Comparison of ENCODE assay signal across 8 cellular contexts in genomic region chr7:139725077-139725476, GRCh38. TPM values are rescaled to one million over a fixed set of nuclear protein-coding genes. Genes with fewer than 3 reads are reported as not detected.
DNase-seq lines count a peak whose midpoint lies in the region; ATAC-seq and TF ChIP-seq lines count a peak whose summit lies in the region.

No MANE protein-coding gene starts in this region.

- no peaks in the 10 kb centered on the region for H3K27me3 ChIP-seq in Peyer's patch

- ATAC-seq in HG02938 (IDR thresholded peaks at IDR 0.05; ENCODE audit: unreplicated experiment) (peak; percentile 91), naive B cell (ENCODE audit: low read depth in 2 of 2) (peak; percentile 75 to 86)

- peak overlapping the region in 4 of 6 donors; percentile 7 to 82 (median 70) for H3K27ac Mint-ChIP-seq in naive B cell

- peak overlapping the region in 3 of 4 donors; percentile 54 to 66 (median 56) for H3K27ac ChIP-seq in Peyer's patch

- peaks cover 28 to 35% (median 29%) of the 10 kb centered on the region in 3 donors for H3K4me1 Mint-ChIP-seq in naive B cell

- peaks cover 0 to 11% of the 10 kb centered on the region in 2 donors for H3K36me3 Mint-ChIP-seq in naive B cell

- no peak for TF ChIP-seq POLR2A in Peyer's patch (IDR thresholded peaks at IDR 0.05)

- H3K9me3 Mint-ChIP-seq in naive B cell, result no peaks in the 10 kb centered on the region

- peak; percentile 23 for DNase-seq in NCI-H2196 (lab: John Stamatoyannopoulos, UW; ENCODE audit: unreplicated experiment)
- DNase-seq in NCI-H2196 treated with DMSO at 0.1 percent for 48 hours (lab: John Stamatoyannopoulos, UW; ENCODE audit: unreplicated experiment), result no peak
- DNase-seq in Peyer's patch, result peak in 1 of 3 donors; percentile 60
- DNase-seq in naive B cell, result peak; percentile 31
- no peak for DNase-seq in RPMI8226
- DNase-seq in activated CD4-positive, alpha-beta T cell treated with anti-CD3 and anti-CD28 coated beads for 4 hours, result no peak
- DNase-seq in activated CD4-positive, alpha-beta T cell treated with anti-CD3 and anti-CD28 coated beads, Interleukin-2, amount 50 U/mL, for 4 hours, result no peak

- peaks cover 0 to 31% (median 8%) of the 10 kb centered on the region in 4 donors for H3K4me1 ChIP-seq in Peyer's patch

- no peak for TF ChIP-seq CTCF in Peyer's patch (IDR thresholded peaks at IDR 0.05)

- no peaks in the 10 kb centered on the region for H3K36me3 ChIP-seq in Peyer's patch

- no peak overlapping the region for H3K4me3 ChIP-seq in Peyer's patch

- H3K4me3 Mint-ChIP-seq in naive B cell, result peak overlapping the region in 1 of 8 donors; percentile 16

- H3K9me3 ChIP-seq in Peyer's patch, result no peaks in the 10 kb centered on the region

- no peaks in the 10 kb centered on the region for H3K27me3 Mint-ChIP-seq in naive B cell

RNA-seq across cellular contexts. Expression of gene HIPK2, which starts 52.7 kb away (rescaled TPM):
- 10 to 100 TPM; 16.6 to 60.2 (median 35.1) TPM for total RNA-seq in Peyer's patch
- polyA plus RNA-seq in naive B cell (ENCODE audit: low read depth in 6 of 6), result 1 to 10 TPM in 2 of 6 donors, under 1 TPM in 4; 0.54 to 1.1 (median 0.79) TPM

Comparison
In these comparisons a context has a peak if more than half of its experiments do, and no peak if none do; other contexts are left out.
1. DNase-seq: peak in NCI-H2196 (single experiment) and naive B cell (single experiment); none in NCI-H2196 treated with DMSO at 0.1 percent for 48 hours (single experiment), RPMI8226 (single experiment), activated CD4-positive, alpha-beta T cell treated with anti-CD3 and anti-CD28 coated beads for 4 hours (0 of 2) and activated CD4-positive, alpha-beta T cell treated with anti-CD3 and anti-CD28 coated beads, Interleukin-2, amount 50 U/mL, for 4 hours (0 of 2).